ENCODE assay signal across 8 cellular contexts in the genomic region with DNA sequence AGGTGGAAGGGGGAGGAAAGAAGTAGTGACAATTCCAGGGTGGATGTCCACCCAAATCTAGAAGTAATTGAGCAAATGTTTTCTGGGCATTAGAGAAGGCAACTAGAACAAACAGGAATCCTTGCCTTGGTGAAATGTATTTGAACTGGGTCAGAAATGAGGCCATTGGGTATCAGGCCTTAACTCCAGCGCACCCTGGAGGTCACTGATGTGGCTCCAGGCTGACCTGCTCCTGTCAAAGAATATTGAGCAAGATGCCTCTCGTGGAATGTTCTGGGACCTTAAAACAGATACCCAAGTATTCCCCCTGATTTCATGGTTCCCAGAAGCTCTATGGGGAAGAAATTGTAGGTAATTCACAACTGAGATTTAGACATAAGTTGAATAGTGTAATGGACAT.
A peak's percentile ranks its signal among the peaks of the same experiment; 100 is the strongest.
DNase-seq lines count a peak whose midpoint lies in the region; ATAC-seq and TF ChIP-seq lines count a peak whose summit lies in the region.

No MANE protein-coding gene starts in this region.

- TF ChIP-seq RAD21 in Ishikawa (IDR thresholded peaks at IDR 0.05; ENCODE audit: low read depth): peak; percentile 57

- DNase-seq in DMS53 (lab: John Stamatoyannopoulos, UW) (peak; percentile 68), amniotic epithelial cell (ENCODE audit: low read depth) (peak; percentile 45), iris pigment epithelial cell (ENCODE audit: low read depth) (peak; percentile 9), KG1 (lab: John Stamatoyannopoulos, UW) (no peak)
- DNase-seq in activated naive CD4-positive, alpha-beta T cell (lab: John Stamatoyannopoulos, UW): no peak

- no peak for ATAC-seq in GM18861 (IDR thresholded peaks at IDR 0.05; ENCODE audit: unreplicated experiment)
- ATAC-seq in HG03095 (IDR thresholded peaks at IDR 0.05; ENCODE audit: unreplicated experiment): no peak

- no peak for TF ChIP-seq EP300 in Ishikawa (IDR thresholded peaks at IDR 0.05; ENCODE audit: borderline replicate concordance)

TF ChIP-seq in Ishikawa, 13 proteins besides CTCF, POLR2A, EP300 and RAD21:
- TF ChIP-seq NFIC (IDR thresholded peaks at IDR 0.05) (no peak), TEAD4 (IDR thresholded peaks at IDR 0.05) (no peak), CREB1 (IDR thresholded peaks at IDR 0.05; ENCODE audit: low read depth) (no peak), TAF1 (IDR thresholded peaks at IDR 0.05; ENCODE audit: low read depth) (no peak), ZBTB7A (IDR thresholded peaks at IDR 0.05; ENCODE audit: low read depth) (no peak), MAX (IDR thresholded peaks at IDR 0.05) (no peak), REST (IDR thresholded peaks at IDR 0.05; ENCODE audit: low read depth) (no peak), YY1 (IDR thresholded peaks at IDR 0.05; ENCODE audit: low read depth) (no peak), CEBPB (IDR thresholded peaks at IDR 0.05) (no peak), FOXM1 (IDR thresholded peaks at IDR 0.05; ENCODE audit: borderline replicate concordance, low read depth) (no peak), EGR1 (IDR thresholded peaks at IDR 0.05) (no peak), TCF12 (IDR thresholded peaks at IDR 0.05; ENCODE audit: low read depth) (no peak)
- TF ChIP-seq, protein P1, sequence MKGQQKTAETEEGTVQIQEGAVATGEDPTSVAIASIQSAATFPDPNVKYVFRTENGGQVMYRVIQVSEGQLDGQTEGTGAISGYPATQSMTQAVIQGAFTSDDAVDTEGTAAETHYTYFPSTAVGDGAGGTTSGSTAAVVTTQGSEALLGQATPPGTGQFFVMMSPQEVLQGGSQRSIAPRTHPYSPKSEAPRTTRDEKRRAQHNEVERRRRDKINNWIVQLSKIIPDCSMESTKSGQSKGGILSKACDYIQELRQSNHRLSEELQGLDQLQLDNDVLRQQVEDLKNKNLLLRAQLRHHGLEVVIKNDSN (IDR thresholded peaks at IDR 0.05): no peak

Comparison
In these comparisons a context has a peak if more than half of its experiments do, and no peak if none do; other contexts are left out.
1. DNase-seq: peak in DMS53 (single experiment), amniotic epithelial cell (single experiment) and iris pigment epithelial cell (single experiment); none in KG1 (single experiment) and activated naive CD4-positive, alpha-beta T cell (0 of 4).